2 cellular contexts compared by ENCODE assay signal in the genomic region with DNA sequence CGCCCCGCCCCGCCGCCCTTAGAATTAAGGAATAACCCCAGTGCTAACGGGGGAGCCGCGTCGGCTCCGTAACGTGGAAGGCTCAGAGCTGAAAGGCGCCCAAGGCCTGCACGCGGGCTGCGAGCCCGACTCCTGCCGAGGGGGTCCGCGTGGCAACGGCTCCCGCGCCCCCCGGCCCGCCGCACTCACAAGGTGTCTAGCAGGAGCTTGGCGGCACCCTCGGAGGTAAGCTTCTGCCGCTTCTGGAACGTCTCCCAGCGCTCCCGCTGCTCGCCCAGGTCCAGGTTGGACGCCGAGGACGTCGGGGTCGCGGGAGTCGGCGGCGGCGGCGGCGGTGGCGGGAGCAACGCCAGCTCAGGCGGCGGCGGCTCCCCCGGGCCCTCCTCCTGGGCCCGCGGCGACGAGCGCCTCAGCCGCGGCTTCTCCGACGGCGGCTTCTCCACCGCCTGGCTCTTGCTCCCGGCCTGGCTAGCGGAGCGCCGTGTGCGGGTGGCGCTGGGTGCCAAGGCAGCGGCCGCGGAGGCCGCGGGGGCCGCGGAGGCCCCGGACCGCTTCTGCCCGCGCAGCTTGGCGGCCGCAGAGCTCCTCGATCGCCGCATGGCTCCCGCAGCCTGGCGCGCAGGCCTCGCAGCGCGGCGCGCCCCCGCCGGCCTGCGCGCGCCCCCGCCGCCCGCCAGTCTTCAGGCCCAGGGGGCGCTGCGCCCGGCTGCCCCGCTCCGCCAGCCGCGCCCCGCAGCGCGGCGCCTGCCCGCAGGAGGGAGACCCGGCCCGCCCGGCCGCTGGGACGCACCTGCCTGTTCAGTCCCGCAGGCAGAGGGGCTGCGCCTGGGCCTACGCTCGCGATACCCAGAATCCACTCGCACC.
A peak's percentile ranks its signal among the peaks of the same experiment; 100 is the strongest.
TF ChIP-seq lines count a peak whose summit lies in the region.

A gene (minus strand): TSS at position 632 of the 864 bp plus-strand sequence. CDS start 33 bp downstream, at position 599.

TF ChIP-seq in HEK293T, 16 proteins besides CTCF, POLR2A, EP300 and RAD21 (continued from another document):
- TF ChIP-seq FOXK2 (IDR thresholded peaks at IDR 0.05) = no peak
TF ChIP-seq in HEK293T: peak in this region for 3.

TF ChIP-seq in HepG2, 621 proteins besides CTCF, POLR2A, EP300 and RAD21 (continued from another document and continues in another):
- TF ChIP-seq, protein P1, sequence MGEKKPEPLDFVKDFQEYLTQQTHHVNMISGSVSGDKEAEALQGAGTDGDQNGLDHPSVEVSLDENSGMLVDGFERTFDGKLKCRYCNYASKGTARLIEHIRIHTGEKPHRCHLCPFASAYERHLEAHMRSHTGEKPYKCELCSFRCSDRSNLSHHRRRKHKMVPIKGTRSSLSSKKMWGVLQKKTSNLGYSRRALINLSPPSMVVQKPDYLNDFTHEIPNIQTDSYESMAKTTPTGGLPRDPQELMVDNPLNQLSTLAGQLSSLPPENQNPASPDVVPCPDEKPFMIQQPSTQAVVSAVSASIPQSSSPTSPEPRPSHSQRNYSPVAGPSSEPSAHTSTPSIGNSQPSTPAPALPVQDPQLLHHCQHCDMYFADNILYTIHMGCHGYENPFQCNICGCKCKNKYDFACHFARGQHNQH (CRISPR knock-in tag; IDR thresholded peaks at IDR 0.05) = no peak
- no peak for TF ChIP-seq U2AF2 (IDR thresholded peaks at IDR 0.05; ENCODE audit: low read depth, low read length)
- TF ChIP-seq ZNF234 (CRISPR knock-in tag; conservative IDR thresholded peaks at IDR 0.05) = no peak
- TF ChIP-seq ISX (CRISPR knock-in tag; conservative IDR thresholded peaks at IDR 0.05) = 0 out of 2 replicates have a peak, but pooled peaks have one; percentile 81
- TF ChIP-seq, protein P2, sequence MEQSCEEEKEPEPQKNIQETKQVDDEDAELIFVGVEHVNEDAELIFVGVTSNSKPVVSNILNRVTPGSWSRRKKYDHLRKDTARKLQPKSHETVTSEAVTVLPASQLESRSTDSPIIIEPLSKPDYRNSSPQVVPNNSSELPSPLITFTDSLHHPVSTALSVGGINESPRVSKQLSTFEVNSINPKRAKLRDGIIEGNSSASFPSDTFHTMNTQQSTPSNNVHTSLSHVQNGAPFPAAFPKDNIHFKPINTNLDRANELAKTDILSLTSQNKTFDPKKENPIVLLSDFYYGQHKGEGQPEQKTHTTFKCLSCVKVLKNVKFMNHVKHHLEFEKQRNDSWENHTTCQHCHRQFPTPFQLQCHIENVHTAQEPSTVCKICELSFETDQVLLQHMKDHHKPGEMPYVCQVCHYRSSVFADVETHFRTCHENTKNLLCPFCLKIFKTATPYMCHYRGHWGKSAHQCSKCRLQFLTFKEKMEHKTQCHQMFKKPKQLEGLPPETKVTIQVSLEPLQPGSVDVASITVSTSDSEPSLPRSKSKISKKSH (CRISPR knock-in tag; IDR thresholded peaks at IDR 0.05; ENCODE audit: borderline replicate concordance) = peak; percentile 72; the same call in 1 of the 2 replicates
- no peak for TF ChIP-seq THYN1 (CRISPR knock-in tag; IDR thresholded peaks at IDR 0.05; ENCODE audit: borderline replicate concordance, low read depth)
- peak; percentile 35; the same call in 1 of the 2 replicates for TF ChIP-seq CBX5 (CRISPR knock-in tag; IDR thresholded peaks at IDR 0.05; ENCODE audit: borderline replicate concordance)
- 0 out of 2 replicates have a peak, but pooled peaks have one; percentile 18 for TF ChIP-seq ZNF138 (CRISPR knock-in tag; IDR thresholded peaks at IDR 0.05; ENCODE audit: low read depth)
- TF ChIP-seq, protein P3, sequence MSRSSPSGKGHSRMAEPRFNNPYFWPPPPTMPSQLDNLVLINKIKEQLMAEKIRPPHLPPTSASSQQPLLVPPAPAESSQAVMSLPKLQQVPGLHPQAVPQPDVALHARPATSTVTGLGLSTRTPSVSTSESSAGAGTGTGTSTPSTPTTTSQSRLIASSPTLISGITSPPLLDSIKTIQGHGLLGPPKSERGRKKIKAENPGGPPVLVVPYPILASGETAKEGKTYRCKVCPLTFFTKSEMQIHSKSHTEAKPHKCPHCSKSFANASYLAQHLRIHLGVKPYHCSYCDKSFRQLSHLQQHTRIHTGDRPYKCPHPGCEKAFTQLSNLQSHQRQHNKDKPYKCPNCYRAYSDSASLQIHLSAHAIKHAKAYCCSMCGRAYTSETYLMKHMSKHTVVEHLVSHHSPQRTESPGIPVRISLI (CRISPR knock-in tag; IDR thresholded peaks at IDR 0.05; ENCODE audit: borderline replicate concordance) = 0 out of 2 replicates have a peak, but pooled peaks have one; percentile 22
- TF ChIP-seq, protein P4, sequence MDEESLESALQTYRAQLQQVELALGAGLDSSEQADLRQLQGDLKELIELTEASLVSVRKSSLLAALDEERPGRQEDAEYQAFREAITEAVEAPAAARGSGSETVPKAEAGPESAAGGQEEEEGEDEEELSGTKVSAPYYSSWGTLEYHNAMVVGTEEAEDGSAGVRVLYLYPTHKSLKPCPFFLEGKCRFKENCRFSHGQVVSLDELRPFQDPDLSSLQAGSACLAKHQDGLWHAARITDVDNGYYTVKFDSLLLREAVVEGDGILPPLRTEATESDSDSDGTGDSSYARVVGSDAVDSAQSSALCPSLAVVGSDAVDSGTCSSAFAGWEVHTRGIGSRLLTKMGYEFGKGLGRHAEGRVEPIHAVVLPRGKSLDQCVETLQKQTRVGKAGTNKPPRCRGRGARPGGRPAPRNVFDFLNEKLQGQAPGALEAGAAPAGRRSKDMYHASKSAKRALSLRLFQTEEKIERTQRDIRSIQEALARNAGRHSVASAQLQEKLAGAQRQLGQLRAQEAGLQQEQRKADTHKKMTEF (CRISPR knock-in tag; IDR thresholded peaks at IDR 0.05) = 0 out of 2 replicates have a peak, but pooled peaks have one; percentile 7
- TF ChIP-seq ZNF431 (CRISPR knock-in tag; IDR thresholded peaks at IDR 0.05; ENCODE audit: borderline replicate concordance, low read depth) = 0 out of 2 replicates have a peak, but pooled peaks have one; percentile 24
- 0 out of 2 replicates have a peak, but pooled peaks have one; percentile 67 for TF ChIP-seq SALL1 (CRISPR knock-in tag; IDR thresholded peaks at IDR 0.05)
- 0 out of 2 replicates have a peak, but pooled peaks have one; percentile 22 for TF ChIP-seq MTF1 (CRISPR knock-in tag; IDR thresholded peaks at IDR 0.05)
- TF ChIP-seq, protein P5, sequence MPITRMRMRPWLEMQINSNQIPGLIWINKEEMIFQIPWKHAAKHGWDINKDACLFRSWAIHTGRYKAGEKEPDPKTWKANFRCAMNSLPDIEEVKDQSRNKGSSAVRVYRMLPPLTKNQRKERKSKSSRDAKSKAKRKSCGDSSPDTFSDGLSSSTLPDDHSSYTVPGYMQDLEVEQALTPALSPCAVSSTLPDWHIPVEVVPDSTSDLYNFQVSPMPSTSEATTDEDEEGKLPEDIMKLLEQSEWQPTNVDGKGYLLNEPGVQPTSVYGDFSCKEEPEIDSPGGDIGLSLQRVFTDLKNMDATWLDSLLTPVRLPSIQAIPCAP (CRISPR knock-in tag; IDR thresholded peaks at IDR 0.05; ENCODE audit: low read depth) = no peak
- TF ChIP-seq, protein P6, sequence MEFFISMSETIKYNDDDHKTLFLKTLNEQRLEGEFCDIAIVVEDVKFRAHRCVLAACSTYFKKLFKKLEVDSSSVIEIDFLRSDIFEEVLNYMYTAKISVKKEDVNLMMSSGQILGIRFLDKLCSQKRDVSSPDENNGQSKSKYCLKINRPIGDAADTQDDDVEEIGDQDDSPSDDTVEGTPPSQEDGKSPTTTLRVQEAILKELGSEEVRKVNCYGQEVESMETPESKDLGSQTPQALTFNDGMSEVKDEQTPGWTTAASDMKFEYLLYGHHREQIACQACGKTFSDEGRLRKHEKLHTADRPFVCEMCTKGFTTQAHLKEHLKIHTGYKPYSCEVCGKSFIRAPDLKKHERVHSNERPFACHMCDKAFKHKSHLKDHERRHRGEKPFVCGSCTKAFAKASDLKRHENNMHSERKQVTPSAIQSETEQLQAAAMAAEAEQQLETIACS (CRISPR knock-in tag; IDR thresholded peaks at IDR 0.05) = peak; percentile 89
- 0 out of 2 replicates have a peak, but pooled peaks have one; percentile 38 for TF ChIP-seq ZIK1 (CRISPR knock-in tag; IDR thresholded peaks at IDR 0.05; ENCODE audit: borderline replicate concordance, low read depth)
- TF ChIP-seq SPEN (CRISPR knock-in tag; IDR thresholded peaks at IDR 0.05; ENCODE audit: low read depth) = no peak; the same call in 1 of the 2 replicates
- TF ChIP-seq ZNF792 (CRISPR knock-in tag; IDR thresholded peaks at IDR 0.05) = 0 out of 2 replicates have a peak, but pooled peaks have one; percentile 44
- TF ChIP-seq, protein P7, sequence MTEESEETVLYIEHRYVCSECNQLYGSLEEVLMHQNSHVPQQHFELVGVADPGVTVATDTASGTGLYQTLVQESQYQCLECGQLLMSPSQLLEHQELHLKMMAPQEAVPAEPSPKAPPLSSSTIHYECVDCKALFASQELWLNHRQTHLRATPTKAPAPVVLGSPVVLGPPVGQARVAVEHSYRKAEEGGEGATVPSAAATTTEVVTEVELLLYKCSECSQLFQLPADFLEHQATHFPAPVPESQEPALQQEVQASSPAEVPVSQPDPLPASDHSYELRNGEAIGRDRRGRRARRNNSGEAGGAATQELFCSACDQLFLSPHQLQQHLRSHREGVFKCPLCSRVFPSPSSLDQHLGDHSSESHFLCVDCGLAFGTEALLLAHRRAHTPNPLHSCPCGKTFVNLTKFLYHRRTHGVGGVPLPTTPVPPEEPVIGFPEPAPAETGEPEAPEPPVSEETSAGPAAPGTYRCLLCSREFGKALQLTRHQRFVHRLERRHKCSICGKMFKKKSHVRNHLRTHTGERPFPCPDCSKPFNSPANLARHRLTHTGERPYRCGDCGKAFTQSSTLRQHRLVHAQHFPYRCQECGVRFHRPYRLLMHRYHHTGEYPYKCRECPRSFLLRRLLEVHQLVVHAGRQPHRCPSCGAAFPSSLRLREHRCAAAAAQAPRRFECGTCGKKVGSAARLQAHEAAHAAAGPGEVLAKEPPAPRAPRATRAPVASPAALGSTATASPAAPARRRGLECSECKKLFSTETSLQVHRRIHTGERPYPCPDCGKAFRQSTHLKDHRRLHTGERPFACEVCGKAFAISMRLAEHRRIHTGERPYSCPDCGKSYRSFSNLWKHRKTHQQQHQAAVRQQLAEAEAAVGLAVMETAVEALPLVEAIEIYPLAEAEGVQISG (CRISPR knock-in tag; IDR thresholded peaks at IDR 0.05) = peak; percentile 47; the same call in 1 of the 2 replicates
- TF ChIP-seq ZNF563 (CRISPR knock-in tag; IDR thresholded peaks at IDR 0.05) = peak; percentile 53
- no peak; the same call in 1 of the 2 replicates for TF ChIP-seq PHF20 (CRISPR knock-in tag; IDR thresholded peaks at IDR 0.05)
- TF ChIP-seq ZNF788 (CRISPR knock-in tag; IDR thresholded peaks at IDR 0.05; ENCODE audit: borderline replicate concordance) = no peak
- peak; percentile 17; the same call in 1 of the 2 replicates for TF ChIP-seq ARNTL (CRISPR knock-in tag; IDR thresholded peaks at IDR 0.05)
- TF ChIP-seq, protein P8, sequence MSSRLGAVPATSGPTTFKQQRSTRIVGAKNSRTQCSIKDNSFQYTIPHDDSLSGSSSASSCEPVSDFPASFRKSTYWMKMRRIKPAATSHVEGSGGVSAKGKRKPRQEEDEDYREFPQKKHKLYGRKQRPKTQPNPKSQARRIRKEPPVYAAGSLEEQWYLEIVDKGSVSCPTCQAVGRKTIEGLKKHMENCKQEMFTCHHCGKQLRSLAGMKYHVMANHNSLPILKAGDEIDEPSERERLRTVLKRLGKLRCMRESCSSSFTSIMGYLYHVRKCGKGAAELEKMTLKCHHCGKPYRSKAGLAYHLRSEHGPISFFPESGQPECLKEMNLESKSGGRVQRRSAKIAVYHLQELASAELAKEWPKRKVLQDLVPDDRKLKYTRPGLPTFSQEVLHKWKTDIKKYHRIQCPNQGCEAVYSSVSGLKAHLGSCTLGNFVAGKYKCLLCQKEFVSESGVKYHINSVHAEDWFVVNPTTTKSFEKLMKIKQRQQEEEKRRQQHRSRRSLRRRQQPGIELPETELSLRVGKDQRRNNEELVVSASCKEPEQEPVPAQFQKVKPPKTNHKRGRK (CRISPR knock-in tag; IDR thresholded peaks at IDR 0.05) = no peak
- peak; percentile 56; the same call in 1 of the 2 replicates for TF ChIP-seq HDAC1 (CRISPR knock-in tag; IDR thresholded peaks at IDR 0.05)
- no peak for TF ChIP-seq SOX5 (CRISPR knock-in tag; IDR thresholded peaks at IDR 0.05; ENCODE audit: borderline replicate concordance)
- 0 out of 2 replicates have a peak, but pooled peaks have one; percentile 60 for TF ChIP-seq ZBTB7B (CRISPR knock-in tag; IDR thresholded peaks at IDR 0.05)
- peak; percentile 80 for TF ChIP-seq ZNF777 (CRISPR knock-in tag; IDR thresholded peaks at IDR 0.05)
- TF ChIP-seq ZSCAN22 (CRISPR knock-in tag; IDR thresholded peaks at IDR 0.05) = no peak
- TF ChIP-seq ZNF235 (CRISPR knock-in tag; IDR thresholded peaks at IDR 0.05; ENCODE audit: borderline replicate concordance) = 0 out of 2 replicates have a peak, but pooled peaks have one; percentile 8
- TF ChIP-seq ZFY (CRISPR knock-in tag; IDR thresholded peaks at IDR 0.05) = peak; percentile 89
- 0 out of 2 replicates have a peak, but pooled peaks have one; percentile 74 for TF ChIP-seq ZNF703 (CRISPR knock-in tag; IDR thresholded peaks at IDR 0.05; ENCODE audit: borderline replicate concordance)
- TF ChIP-seq TCF7L2 (IDR thresholded peaks at IDR 0.05; ENCODE audit: low read depth, low read length) = no peak
- no peak for TF ChIP-seq CENPX (CRISPR knock-in tag; IDR thresholded peaks at IDR 0.05)
- no peak for TF ChIP-seq ZBTB3 (CRISPR knock-in tag; IDR thresholded peaks at IDR 0.05; ENCODE audit: borderline replicate concordance, low read depth)
- TF ChIP-seq ZNF768 (CRISPR knock-in tag; IDR thresholded peaks at IDR 0.05) = peak; percentile 53; the same call in 1 of the 2 replicates
- TF ChIP-seq, protein P9, sequence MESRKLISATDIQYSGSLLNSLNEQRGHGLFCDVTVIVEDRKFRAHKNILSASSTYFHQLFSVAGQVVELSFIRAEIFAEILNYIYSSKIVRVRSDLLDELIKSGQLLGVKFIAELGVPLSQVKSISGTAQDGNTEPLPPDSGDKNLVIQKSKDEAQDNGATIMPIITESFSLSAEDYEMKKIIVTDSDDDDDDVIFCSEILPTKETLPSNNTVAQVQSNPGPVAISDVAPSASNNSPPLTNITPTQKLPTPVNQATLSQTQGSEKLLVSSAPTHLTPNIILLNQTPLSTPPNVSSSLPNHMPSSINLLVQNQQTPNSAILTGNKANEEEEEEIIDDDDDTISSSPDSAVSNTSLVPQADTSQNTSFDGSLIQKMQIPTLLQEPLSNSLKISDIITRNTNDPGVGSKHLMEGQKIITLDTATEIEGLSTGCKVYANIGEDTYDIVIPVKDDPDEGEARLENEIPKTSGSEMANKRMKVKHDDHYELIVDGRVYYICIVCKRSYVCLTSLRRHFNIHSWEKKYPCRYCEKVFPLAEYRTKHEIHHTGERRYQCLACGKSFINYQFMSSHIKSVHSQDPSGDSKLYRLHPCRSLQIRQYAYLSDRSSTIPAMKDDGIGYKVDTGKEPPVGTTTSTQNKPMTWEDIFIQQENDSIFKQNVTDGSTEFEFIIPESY (CRISPR knock-in tag; IDR thresholded peaks at IDR 0.05) = peak; percentile 15; the same call in 1 of the 2 replicates
- no peak for TF ChIP-seq CREM (IDR thresholded peaks at IDR 0.05)
- no peak for TF ChIP-seq CREM (CRISPR knock-in tag; IDR thresholded peaks at IDR 0.05)
- no peak for TF ChIP-seq ZNF878 (CRISPR knock-in tag; IDR thresholded peaks at IDR 0.05)
- peak; percentile 58; the same call in 1 of the 2 replicates for TF ChIP-seq NRL (CRISPR knock-in tag; IDR thresholded peaks at IDR 0.05; ENCODE audit: borderline replicate concordance)
